15 cellular contexts compared by ENCODE assay signal in the genomic region with DNA sequence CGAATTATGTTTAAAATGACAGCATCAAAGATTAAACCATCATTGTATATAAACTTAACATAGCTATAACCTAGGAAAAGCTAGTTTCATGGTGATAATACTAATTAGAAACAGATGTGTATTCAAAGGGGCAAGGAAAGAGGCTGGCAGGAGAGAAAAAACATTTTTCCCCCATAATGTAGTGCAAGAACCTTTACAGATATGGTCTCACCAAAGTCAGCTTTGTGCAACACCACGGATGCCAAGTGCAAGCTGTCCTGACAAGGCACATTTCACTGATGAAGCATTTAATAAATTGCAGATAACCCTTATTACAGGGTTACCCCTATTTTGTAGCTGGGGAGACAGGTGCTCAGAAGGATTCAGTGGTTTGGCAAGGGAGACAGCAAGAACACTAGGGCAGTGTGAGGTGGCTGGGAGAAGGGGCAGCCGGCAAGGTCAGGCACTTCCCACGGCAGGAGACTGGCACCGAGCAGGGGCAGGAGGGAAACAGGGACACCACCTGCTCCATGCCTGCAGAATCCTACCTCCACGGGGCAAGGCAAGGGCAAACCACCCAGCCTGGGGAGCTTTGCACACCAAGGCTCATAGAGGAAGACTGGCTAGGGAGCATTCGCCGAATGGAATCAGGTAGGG. TPM values are rescaled to one million over a fixed set of nuclear protein-coding genes. Genes with fewer than 3 reads are reported as not detected.
DNase-seq lines count a peak whose midpoint lies in the region; ATAC-seq, FAIRE-seq and TF ChIP-seq lines count a peak whose summit lies in the region.
"Had no signal": no experiment of that assay in that cellular context is flagged by ENCODE, and none has a peak within 500 bp of the region (broad histone marks: within the 10 kb centered on the region; RNA-seq: fewer than 3 reads in every experiment).

No MANE protein-coding gene starts in this region.

- no peak overlapping the region for H2AFZ ChIP-seq in H1 (ENCODE audit: low read length)

- no peaks in the 10 kb centered on the region for H3K9me3 Mint-ChIP-seq in activated CD4-positive, alpha-beta T cell treated with anti-CD3 and anti-CD28 coated beads, Interleukin-2, amount 10 ng/mL, durations not matched to agents 7 days and 5 days
- H3K9me3 Mint-ChIP-seq in activated CD4-positive, alpha-beta T cell treated with anti-CD3 and anti-CD28 coated beads for 36 hours (ENCODE audit: low read depth): no peaks in the 10 kb centered on the region
- H3K9me3 Mint-ChIP-seq in T-helper 2 cell treated with Interferon-gamma antibody and Interleukin-4, amounts not matched to agents 5 μg/mL and 100 μg/mL, for 36 hours: no peaks in the 10 kb centered on the region
- H3K9me3 Mint-ChIP-seq: activated naive CD8-positive, alpha-beta T cell treated with anti-CD3 and anti-CD28 coated beads, Interleukin-2, amount 50 U/mL, for 24 hours had no signal

- no peak overlapping the region for H3K9ac ChIP-seq in H1 (replicated peaks in 1 of 4; ENCODE audit: extremely low read depth in 1 of 4, low read depth in 3 of 4, low read length in 3 of 4)

- no peak for DNase-seq in activated CD4-positive, alpha-beta T cell treated with anti-CD3 and anti-CD28 coated beads, Interleukin-2, amount 10 ng/mL, durations not matched to agents 7 days and 5 days
- DNase-seq in activated CD4-positive, alpha-beta T cell treated with anti-CD3 and anti-CD28 coated beads for 36 hours: no peak
- no peak for DNase-seq in H1 (ENCODE audit: low read depth in 1 of 2, low spot score in 2 of 2)
- no peak for DNase-seq in transverse colon
- DNase-seq in effector memory CD4-positive, alpha-beta T cell: no peak
- DNase-seq in T-helper 2 cell treated with Interferon-gamma antibody and Interleukin-4, amounts not matched to agents 5 μg/mL and 100 μg/mL, for 36 hours (ENCODE audit: low spot score): no peak
- DNase-seq in NCI-H146 (lab: John Stamatoyannopoulos, UW): no peak
- DNase-seq: activated naive CD8-positive, alpha-beta T cell treated with anti-CD3 and anti-CD28 coated beads, Interleukin-2, amount 50 U/mL, for 24 hours; stimulated activated CD4-positive, alpha-beta T cell treated with anti-CD3 and anti-CD28 coated beads, Interleukin-4, amount 100 ng/mL, for 1 hour; T-helper 9 cell had no signal

- H3K56ac ChIP-seq in H1 (replicated peaks; ENCODE audit: insufficient read length, low read depth, low read length): no peak overlapping the region

- no peak overlapping the region for H3K14ac ChIP-seq in H1 (ENCODE audit: insufficient read length)

- no peak for TF ChIP-seq RAD21 in H1 (IDR thresholded peaks at IDR 0.05 in 1 of 2, conservative IDR thresholded peaks at IDR 0.05 in 1 of 2; ENCODE audit: low read depth in 2 of 2, low read length in 2 of 2)

- peak overlapping the region; percentile 38; the same call in 1 of the 2 replicates for H2BK5ac ChIP-seq in H1 (ENCODE audit: low read depth, low read length)

- H3K9me3 ChIP-seq in H1 (ENCODE audit: insufficient read depth in 2 of 2, low read depth in 1 of 2, low read length in 1 of 2): no peaks in the 10 kb centered on the region
- H3K9me3 ChIP-seq in mesodermal cell (ENCODE audit: control insufficient read depth, low read length): no peaks in the 10 kb centered on the region
- H3K9me3 ChIP-seq in transverse colon: no peaks in the 10 kb centered on the region
- no peaks in the 10 kb centered on the region for H3K9me3 ChIP-seq in effector memory CD4-positive, alpha-beta T cell (ENCODE audit: control insufficient read depth, low read length)
- H3K9me3 ChIP-seq: neutrophil had no signal

- H4K91ac ChIP-seq in H1 (replicated peaks; ENCODE audit: insufficient read length, low read length): no peak overlapping the region

- H3K4me3 ChIP-seq in H1 (ENCODE audit: extremely low read depth in 1 of 4, insufficient read depth in 2 of 4, low read depth in 3 of 4, low read length in 4 of 4): peak overlapping the region in 1 of 4 experiments; percentile 21; a peak in 1 of 8 replicates
- H3K4me3 ChIP-seq in mesodermal cell (ENCODE audit: extremely low read depth, insufficient read depth, low read length, poor library complexity, severe bottlenecking): no peak overlapping the region
- no peak overlapping the region for H3K4me3 ChIP-seq in transverse colon
- H3K4me3 ChIP-seq in effector memory CD4-positive, alpha-beta T cell (ENCODE audit: insufficient read depth, low read depth, low read length, poor library complexity, severe bottlenecking): no peak overlapping the region

- ATAC-seq in activated CD4-positive, alpha-beta T cell treated with anti-CD3 and anti-CD28 coated beads for 36 hours: no peak
- ATAC-seq: activated naive CD8-positive, alpha-beta T cell treated with anti-CD3 and anti-CD28 coated beads, Interleukin-2, amount 50 U/mL, for 24 hours had no signal

- H3K79me1 ChIP-seq in H1 (ENCODE audit: low read depth, low read length): peaks cover 16% of the 10 kb centered on the region

- no peak overlapping the region; the same call in 1 of the 2 replicates for H4K8ac ChIP-seq in H1 (ENCODE audit: extremely low read depth, insufficient read depth, low read length)

- H2BK120ac ChIP-seq in H1 (replicated peaks; ENCODE audit: low read depth, low read length): no peak overlapping the region

- TF ChIP-seq CTCF in H1 (IDR thresholded peaks at IDR 0.05; ENCODE audit: control extremely low read depth in 1 of 3, insufficient read depth in 1 of 3, low read depth in 1 of 3, low read length in 3 of 3): no peak
- TF ChIP-seq CTCF in transverse colon (IDR thresholded peaks at IDR 0.05): no peak

- H3K27me3 ChIP-seq in H1 (replicated peaks in 1 of 4; ENCODE audit: control insufficient read depth in 3 of 4, extremely low read depth in 1 of 4, insufficient read depth in 3 of 4, low read length in 3 of 4) (peaks cover 0 to 4% (median 1%) of the 10 kb centered on the region in 4 experiments; a peak in 2 of 7 replicates), transverse colon (peaks cover under 1% of the 10 kb centered on the region)
- H3K27me3 ChIP-seq in effector memory CD4-positive, alpha-beta T cell (replicated peaks; ENCODE audit: control insufficient read depth, insufficient read depth, low read length, poor library complexity, severe bottlenecking): no peaks in the 10 kb centered on the region
- H3K27me3 ChIP-seq: neutrophil had no signal

- TF ChIP-seq EP300 in H1 (IDR thresholded peaks at IDR 0.05; ENCODE audit: borderline replicate concordance in 1 of 2, low read depth in 2 of 2, low read length in 2 of 2) (no peak), transverse colon (IDR thresholded peaks at IDR 0.05; ENCODE audit: low read depth) (no peak)

- intact Hi-C loops in activated CD4-positive, alpha-beta T cell treated with anti-CD3 and anti-CD28 coated beads for 36 hours (cut with DNase I, micrococcal nuclease): loop anchor here in 1 of 2 experiments (10.0 kb wide), 1 partner anchor 306 kb away; no protein-coding TSS in a partner anchor
- intact Hi-C loops in transverse colon (cut with DNase I; ENCODE audit: low total_unique reads): no loop called here

- H3K4me2 ChIP-seq in H1 (ENCODE audit: insufficient read depth in 1 of 2, low read depth in 2 of 2, low read length in 2 of 2): peak overlapping the region; percentile 42 to 65; a peak in 3 of 4 replicates

- H3K23me2 ChIP-seq in H1 (ENCODE audit: low read depth, low read length): no peaks in the 10 kb centered on the region

- H2AK5ac ChIP-seq in H1 (ENCODE audit: low read depth, low read length): no peak overlapping the region

- no peak overlapping the region for H3K4ac ChIP-seq in H1 (replicated peaks; ENCODE audit: insufficient read length, low read depth, low read length)

- POLR2A ChIA-PET in activated CD4-positive, alpha-beta T cell treated with anti-CD3 and anti-CD28 coated beads, Interleukin-2, amount 10 ng/mL, durations not matched to agents 7 days and 5 days (lab: Charles Lee): no interaction called here
- POLR2A ChIA-PET in activated CD4-positive, alpha-beta T cell treated with anti-CD3 and anti-CD28 coated beads for 36 hours (lab: Charles Lee): no interaction called here
- POLR2A ChIA-PET in H1 (lab: Charles Lee; ENCODE audit: partially characterized antibody): interaction anchor here (1.1 to 1.3 kb wide), 2 partner anchors 9 to 36 kb away, joined by 3 read pairs; no protein-coding TSS in a partner anchor

- no peak overlapping the region for H2BK12ac ChIP-seq in H1 (ENCODE audit: low read depth, low read length)

- H4K5ac ChIP-seq in H1 (ENCODE audit: insufficient read length, low read depth, low read length): no peak overlapping the region

- CTCF ChIA-PET in activated CD4-positive, alpha-beta T cell treated with anti-CD3 and anti-CD28 coated beads, Interleukin-2, amount 10 ng/mL, durations not matched to agents 7 days and 5 days (lab: Charles Lee): interaction anchor here (1.1 kb wide), 1 partner anchor 9 kb away, joined by 3 read pairs; no protein-coding TSS in a partner anchor
- CTCF ChIA-PET in activated CD4-positive, alpha-beta T cell treated with anti-CD3 and anti-CD28 coated beads for 36 hours (lab: Charles Lee): no interaction called here
- CTCF ChIA-PET in H1 (lab: Charles Lee; ENCODE audit: partially characterized antibody): interaction anchor here (0.8 to 1.5 kb wide), 4 partner anchors 21 to 79 kb away, joined by 3 to 4 read pairs (median 3); no protein-coding TSS in a partner anchor

- no peak overlapping the region for H2BK20ac ChIP-seq in H1 (ENCODE audit: low read length)

- H4K20me1 ChIP-seq in H1 (replicated peaks in 1 of 2; ENCODE audit: control insufficient read depth in 1 of 2, insufficient read depth in 2 of 2, low read length in 2 of 2): peaks cover 8 to 17% of the 10 kb centered on the region in 2 experiments

- H3K27ac Mint-ChIP-seq in activated CD4-positive, alpha-beta T cell treated with anti-CD3 and anti-CD28 coated beads, Interleukin-2, amount 10 ng/mL, durations not matched to agents 7 days and 5 days: peak overlapping the region; percentile 56
- H3K27ac Mint-ChIP-seq in activated CD4-positive, alpha-beta T cell treated with anti-CD3 and anti-CD28 coated beads for 36 hours: no peak overlapping the region
- no peak overlapping the region for H3K27ac Mint-ChIP-seq in T-helper 2 cell treated with Interferon-gamma antibody and Interleukin-4, amounts not matched to agents 5 μg/mL and 100 μg/mL, for 36 hours
- H3K27ac Mint-ChIP-seq: activated naive CD8-positive, alpha-beta T cell treated with anti-CD3 and anti-CD28 coated beads, Interleukin-2, amount 50 U/mL, for 24 hours had no signal

- no peak overlapping the region for H3K23ac ChIP-seq in H1 (ENCODE audit: insufficient read length)

- H3K27ac ChIP-seq in H1 (ENCODE audit: low read depth, low read length) (no peak overlapping the region), mesodermal cell (ENCODE audit: low read depth, low read length, severe bottlenecking) (peak overlapping the region; percentile 33), transverse colon (peak overlapping the region; percentile 57 to 74 (median 72))
- H3K27ac ChIP-seq in effector memory CD4-positive, alpha-beta T cell (ENCODE audit: insufficient read depth, low read length, poor library complexity, severe bottlenecking): no peak overlapping the region
- H3K27ac ChIP-seq: 22Rv1, neutrophil had no signal

- H3K36me3 ChIP-seq in H1 (ENCODE audit: control insufficient read depth in 2 of 4, insufficient read depth in 4 of 4, low read length in 3 of 4) (no peaks in the 10 kb centered on the region; a peak in 2 of 8 replicates), mesodermal cell (ENCODE audit: control insufficient read depth, insufficient read depth, low read length) (peaks cover 14% of the 10 kb centered on the region), transverse colon (no peaks in the 10 kb centered on the region)
- H3K36me3 ChIP-seq in effector memory CD4-positive, alpha-beta T cell (ENCODE audit: control insufficient read depth, insufficient read depth, low read length): no peaks in the 10 kb centered on the region

- H3K4me1 ChIP-seq in H1 (replicated peaks in 1 of 4; ENCODE audit: control insufficient read depth in 3 of 4, insufficient read depth in 4 of 4, low read length in 3 of 4) (peaks cover 6 to 15% (median 10%) of the 10 kb centered on the region in 4 experiments), mesodermal cell (ENCODE audit: control insufficient read depth, insufficient read depth, low read length, poor library complexity, severe bottlenecking) (peaks cover 18% of the 10 kb centered on the region), transverse colon (peaks cover 6 to 16% (median 10%) of the 10 kb centered on the region in 4 donors)
- H3K4me1 ChIP-seq in effector memory CD4-positive, alpha-beta T cell (ENCODE audit: control insufficient read depth, insufficient read depth, low read length, poor library complexity, severe bottlenecking): no peaks in the 10 kb centered on the region

- peaks cover 1% of the 10 kb centered on the region for H3K4me1 Mint-ChIP-seq in activated CD4-positive, alpha-beta T cell treated with anti-CD3 and anti-CD28 coated beads, Interleukin-2, amount 10 ng/mL, durations not matched to agents 7 days and 5 days
- peaks cover under 1% of the 10 kb centered on the region for H3K4me1 Mint-ChIP-seq in activated CD4-positive, alpha-beta T cell treated with anti-CD3 and anti-CD28 coated beads for 36 hours
- H3K4me1 Mint-ChIP-seq in T-helper 2 cell treated with Interferon-gamma antibody and Interleukin-4, amounts not matched to agents 5 μg/mL and 100 μg/mL, for 36 hours (ENCODE audit: low read depth): peaks cover 2% of the 10 kb centered on the region
- H3K4me1 Mint-ChIP-seq: activated naive CD8-positive, alpha-beta T cell treated with anti-CD3 and anti-CD28 coated beads, Interleukin-2, amount 50 U/mL, for 24 hours had no signal

- peaks cover 4 to 84% of the 10 kb centered on the region in 2 experiments for H3K79me2 ChIP-seq in H1 (ENCODE audit: control insufficient read depth in 1 of 2, insufficient read depth in 2 of 2, low read length in 2 of 2)

- H2BK15ac ChIP-seq in H1 (ENCODE audit: low read length): no peak overlapping the region

- in situ Hi-C loops in transverse colon (cut with MboI; ENCODE audit: low pct_ligation_motif_present in 1 of 4, low pct_unique_long_range_greater_than_20kb in 1 of 4, low sequenced_read_pairs in 3 of 4): no loop called here

- WGBS in H1 (ENCODE audit: extremely low coverage in 1 of 2, insufficient coverage in 1 of 2, insufficient read length in 1 of 2, insufficient replicate concordance in 2 of 2, low coverage in 1 of 2, low lambda C conversion rate in 2 of 2, missing lambda C conversion rate in 1 of 2), 2 experiments: 61% methylated on average over 8 of the region's 8 CpGs; no CpG with 5 or more reads in 1 of the 2 experiments
- WGBS in mesodermal cell (ENCODE audit: insufficient coverage in 2 of 2), 2 experiments: 66 to 79% methylated on average over 6 of the region's 8 CpGs
- WGBS in transverse colon (ENCODE audit: low coverage in 1 of 2), 2 donors: 68 to 77% methylated on average over 2 to 8 of the region's 8 CpGs

- TF ChIP-seq POLR2A in H1 (IDR thresholded peaks at IDR 0.05; ENCODE audit: control extremely low read depth in 1 of 2, low read depth in 2 of 2, low read length in 2 of 2) (no peak), transverse colon (IDR thresholded peaks at IDR 0.05) (no peak)

- H3K27me3 Mint-ChIP-seq in activated CD4-positive, alpha-beta T cell treated with anti-CD3 and anti-CD28 coated beads, Interleukin-2, amount 10 ng/mL, durations not matched to agents 7 days and 5 days: peaks cover 16% of the 10 kb centered on the region
- peaks cover 7% of the 10 kb centered on the region for H3K27me3 Mint-ChIP-seq in activated CD4-positive, alpha-beta T cell treated with anti-CD3 and anti-CD28 coated beads for 36 hours
- peaks cover 27% of the 10 kb centered on the region for H3K27me3 Mint-ChIP-seq in T-helper 2 cell treated with Interferon-gamma antibody and Interleukin-4, amounts not matched to agents 5 μg/mL and 100 μg/mL, for 36 hours (ENCODE audit: low read depth)

- no peak overlapping the region for H3K4me3 Mint-ChIP-seq in activated CD4-positive, alpha-beta T cell treated with anti-CD3 and anti-CD28 coated beads, Interleukin-2, amount 10 ng/mL, durations not matched to agents 7 days and 5 days
- H3K4me3 Mint-ChIP-seq in activated CD4-positive, alpha-beta T cell treated with anti-CD3 and anti-CD28 coated beads for 36 hours: no peak overlapping the region
- H3K4me3 Mint-ChIP-seq in T-helper 2 cell treated with Interferon-gamma antibody and Interleukin-4, amounts not matched to agents 5 μg/mL and 100 μg/mL, for 36 hours: no peak overlapping the region
- H3K4me3 Mint-ChIP-seq: activated naive CD8-positive, alpha-beta T cell treated with anti-CD3 and anti-CD28 coated beads, Interleukin-2, amount 50 U/mL, for 24 hours had no signal

- no peak overlapping the region for H3K18ac ChIP-seq in H1 (ENCODE audit: extremely low read depth, low read length)

- H3K36me3 Mint-ChIP-seq in activated CD4-positive, alpha-beta T cell treated with anti-CD3 and anti-CD28 coated beads, Interleukin-2, amount 10 ng/mL, durations not matched to agents 7 days and 5 days (ENCODE audit: low read depth): no peaks in the 10 kb centered on the region
- H3K36me3 Mint-ChIP-seq in activated CD4-positive, alpha-beta T cell treated with anti-CD3 and anti-CD28 coated beads for 36 hours (ENCODE audit: low read depth): no peaks in the 10 kb centered on the region
- H3K36me3 Mint-ChIP-seq in T-helper 2 cell treated with Interferon-gamma antibody and Interleukin-4, amounts not matched to agents 5 μg/mL and 100 μg/mL, for 36 hours (ENCODE audit: low read depth): no peaks in the 10 kb centered on the region

- FAIRE-seq in H1 (lab: Jason Lieb, UNC): no peak
- FAIRE-seq: islet of Langerhans had no signal

RNA-seq across cellular contexts. Expression of gene RPS6KA2, which starts 6.5 kb away (rescaled TPM):
- 1 to 10 TPM; 3.6 to 4.0 TPM for total RNA-seq in activated CD4-positive, alpha-beta T cell treated with anti-CD3 and anti-CD28 coated beads, Interleukin-2, amount 10 ng/mL, durations not matched to agents 7 days and 5 days
- 10 to 100 TPM in 1 of 2 experiments, 1 to 10 TPM in 1; 9.3 to 10.9 TPM for total RNA-seq in activated CD4-positive, alpha-beta T cell treated with anti-CD3 and anti-CD28 coated beads for 36 hours
- 24.4 and 25.7 TPM in 2 replicates for total RNA-seq in H1 (2021; fragmentation: NEBNext Ultra II Directional; extraction: Animal tissue kit (Norgen Biotek cat#: 25700))
- polyA plus RNA-seq in H1 (2011; rRNA removed): 8.8 and 13.8 TPM in 2 replicates
- polyA plus RNA-seq in H1 (2011; cell fraction: cytosol; rRNA removed): 12.1 TPM
- 22.2 TPM for polyA plus RNA-seq in H1 (2011; cell fraction: nucleus; rRNA removed)
- 12.7 to 16.1 TPM (median 13.3 TPM) in 4 replicates for polyA plus RNA-seq in H1 (2012, experiment 1 of 2)
- 7.8 TPM for polyA plus RNA-seq in H1 (2012, experiment 2 of 2)
- 9.1 TPM for polyA plus RNA-seq in H1 (2013, experiment 1 of 2)
- polyA plus RNA-seq in H1 (2013, experiment 2 of 2): 8.6 TPM
- 22.4 and 29.4 TPM in 2 replicates for polyA minus RNA-seq in H1 (2011; rRNA and poly(A)+ RNA removed)
- 9.8 TPM for polyA minus RNA-seq in H1 (2011; cell fraction: cytosol; rRNA and poly(A)+ RNA removed)
- polyA minus RNA-seq in H1 (2011; cell fraction: nucleus; rRNA and poly(A)+ RNA removed): 37.0 TPM
- polyA plus RNA-seq in mesodermal cell (2013, experiment 1 of 2): 16.5 TPM
- 13.6 TPM for polyA plus RNA-seq in mesodermal cell (2013, experiment 2 of 2)
- total RNA-seq in transverse colon: 10 to 100 TPM in 3 of 4 donors, 1 to 10 TPM in 1; 9.6 to 41.1 (median 15.4) TPM

RNA-seq across cellular contexts. Expression of gene RAMACL, which starts 34.1 kb away (rescaled TPM):
- under 1 TPM; 0.25 to 0.32 TPM for total RNA-seq in activated CD4-positive, alpha-beta T cell treated with anti-CD3 and anti-CD28 coated beads, Interleukin-2, amount 10 ng/mL, durations not matched to agents 7 days and 5 days
- under 1 TPM; 0.30 to 0.41 TPM for total RNA-seq in activated CD4-positive, alpha-beta T cell treated with anti-CD3 and anti-CD28 coated beads for 36 hours
- 0.34 and 0.97 TPM in 2 replicates for total RNA-seq in H1 (2021; fragmentation: NEBNext Ultra II Directional; extraction: Animal tissue kit (Norgen Biotek cat#: 25700))
- 0.23 TPM in 1 of 2 replicates, not detected in the other for polyA plus RNA-seq in H1 (2011; rRNA removed)
- 0.12 TPM for polyA plus RNA-seq in H1 (2011; cell fraction: cytosol; rRNA removed)
- polyA plus RNA-seq in H1 (2011; cell fraction: nucleus; rRNA removed): 0.30 TPM
- 0.51 to 0.72 TPM (median 0.62 TPM) in 4 replicates for polyA plus RNA-seq in H1 (2012, experiment 1 of 2)
- polyA plus RNA-seq in H1 (2012, experiment 2 of 2): 0.14 TPM
- polyA plus RNA-seq in H1 (2013, experiment 1 of 2): 0.16 TPM
- 0.18 TPM for polyA plus RNA-seq in H1 (2013, experiment 2 of 2)
- 2.4 and 2.5 TPM in 2 replicates for polyA minus RNA-seq in H1 (2011; rRNA and poly(A)+ RNA removed)
- polyA minus RNA-seq in H1 (2011; cell fraction: cytosol; rRNA and poly(A)+ RNA removed): not detected
- polyA minus RNA-seq in H1 (2011; cell fraction: nucleus; rRNA and poly(A)+ RNA removed): 7.8 TPM
- 0.26 TPM for polyA plus RNA-seq in mesodermal cell (2013, experiment 1 of 2)
- not detected for polyA plus RNA-seq in mesodermal cell (2013, experiment 2 of 2)
- 1 to 10 TPM in 2 of 4 donors, under 1 TPM in 1, not detected in 1; 0.95 to 1.2 (median 1.2) TPM for total RNA-seq in transverse colon
- total RNA-seq: H7 had no signal

Comparison
In these comparisons a context has a peak if more than half of its experiments do, and no peak if none do; other contexts are left out.
1. H3K27ac ChIP-seq: peak in mesodermal cell (single experiment) and transverse colon (4 of 4); none in H1 (single experiment) and effector memory CD4-positive, alpha-beta T cell (single experiment).